In the genomic region with DNA sequence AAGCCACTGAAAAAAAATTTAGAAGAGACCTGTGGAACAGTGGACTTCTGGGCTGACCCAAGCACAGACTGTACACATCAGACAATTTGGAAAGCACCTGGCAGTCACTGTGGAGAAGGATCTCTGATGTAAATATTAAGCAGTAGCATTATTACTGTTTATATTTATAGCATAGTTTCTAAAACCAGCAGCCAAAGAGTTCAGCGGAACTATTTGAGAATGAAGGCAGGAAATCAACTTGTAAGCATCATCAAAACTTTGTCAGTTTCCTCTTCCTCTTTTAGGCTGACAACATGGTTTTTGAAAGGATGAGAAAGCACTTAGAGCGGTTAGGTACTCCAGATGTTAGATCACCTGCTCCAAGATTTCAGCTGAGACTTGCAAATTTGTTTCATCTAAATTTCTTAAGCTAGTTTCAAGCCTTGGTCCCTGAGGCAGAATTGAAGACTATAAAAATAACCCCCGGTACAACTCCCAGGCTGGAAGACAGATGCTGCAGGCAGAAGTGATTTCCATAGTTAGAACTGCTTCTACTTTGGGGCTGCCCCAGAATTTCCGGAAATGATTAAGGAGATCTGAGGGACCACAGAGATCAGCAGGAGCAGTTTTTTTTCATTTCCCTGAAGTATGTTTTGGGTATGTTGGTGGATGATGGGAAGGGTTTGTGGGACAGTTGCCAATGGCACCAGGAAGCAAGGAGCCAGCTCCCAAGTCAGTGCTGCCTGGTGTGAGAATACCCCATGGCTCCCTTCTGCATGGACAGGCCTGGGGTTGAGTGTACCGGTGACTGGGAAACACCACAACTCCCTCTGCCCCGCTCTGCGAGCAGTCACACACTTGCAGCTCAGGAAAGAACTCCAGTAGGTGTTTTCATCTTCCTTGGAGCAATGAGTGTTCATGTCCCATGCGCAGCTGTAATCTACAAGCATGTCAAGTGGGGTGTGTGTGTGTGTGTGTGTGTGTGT, we compare ENCODE assay signal across 2 cellular contexts.
TF ChIP-seq lines count a peak whose summit lies in the region.

No MANE protein-coding gene starts in this region.

TF ChIP-seq in SK-N-SH, 30 proteins besides CTCF, POLR2A, EP300 and RAD21 (continued from another document):
- TF ChIP-seq, protein P1, sequence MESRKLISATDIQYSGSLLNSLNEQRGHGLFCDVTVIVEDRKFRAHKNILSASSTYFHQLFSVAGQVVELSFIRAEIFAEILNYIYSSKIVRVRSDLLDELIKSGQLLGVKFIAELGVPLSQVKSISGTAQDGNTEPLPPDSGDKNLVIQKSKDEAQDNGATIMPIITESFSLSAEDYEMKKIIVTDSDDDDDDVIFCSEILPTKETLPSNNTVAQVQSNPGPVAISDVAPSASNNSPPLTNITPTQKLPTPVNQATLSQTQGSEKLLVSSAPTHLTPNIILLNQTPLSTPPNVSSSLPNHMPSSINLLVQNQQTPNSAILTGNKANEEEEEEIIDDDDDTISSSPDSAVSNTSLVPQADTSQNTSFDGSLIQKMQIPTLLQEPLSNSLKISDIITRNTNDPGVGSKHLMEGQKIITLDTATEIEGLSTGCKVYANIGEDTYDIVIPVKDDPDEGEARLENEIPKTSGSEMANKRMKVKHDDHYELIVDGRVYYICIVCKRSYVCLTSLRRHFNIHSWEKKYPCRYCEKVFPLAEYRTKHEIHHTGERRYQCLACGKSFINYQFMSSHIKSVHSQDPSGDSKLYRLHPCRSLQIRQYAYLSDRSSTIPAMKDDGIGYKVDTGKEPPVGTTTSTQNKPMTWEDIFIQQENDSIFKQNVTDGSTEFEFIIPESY (IDR thresholded peaks at IDR 0.05; ENCODE audit: borderline replicate concordance, low read depth): no peak
- no peak for TF ChIP-seq TAF1 (IDR thresholded peaks at IDR 0.05; ENCODE audit: borderline replicate concordance, low read depth, low read length)
- TF ChIP-seq GATA2 (CRISPR knock-in tag; IDR thresholded peaks at IDR 0.05): no peak
- TF ChIP-seq FOXJ3 (CRISPR knock-in tag; IDR thresholded peaks at IDR 0.05): no peak
- no peak for TF ChIP-seq FOXM1 (IDR thresholded peaks at IDR 0.05; ENCODE audit: low read depth)
- TF ChIP-seq USF2 (IDR thresholded peaks at IDR 0.05; ENCODE audit: borderline replicate concordance, low read depth, low read length): no peak
- TF ChIP-seq EZH2phosphoT487 (IDR thresholded peaks at IDR 0.05; ENCODE audit: borderline replicate concordance, low read depth): no peak
- no peak for TF ChIP-seq ELF1 (IDR thresholded peaks at IDR 0.05)
- TF ChIP-seq MEF2A (IDR thresholded peaks at IDR 0.05; ENCODE audit: borderline replicate concordance, low read depth): no peak
- TF ChIP-seq REST (IDR thresholded peaks at IDR 0.05; ENCODE audit: low read depth, low read length): no peak
- TF ChIP-seq, protein P2, sequence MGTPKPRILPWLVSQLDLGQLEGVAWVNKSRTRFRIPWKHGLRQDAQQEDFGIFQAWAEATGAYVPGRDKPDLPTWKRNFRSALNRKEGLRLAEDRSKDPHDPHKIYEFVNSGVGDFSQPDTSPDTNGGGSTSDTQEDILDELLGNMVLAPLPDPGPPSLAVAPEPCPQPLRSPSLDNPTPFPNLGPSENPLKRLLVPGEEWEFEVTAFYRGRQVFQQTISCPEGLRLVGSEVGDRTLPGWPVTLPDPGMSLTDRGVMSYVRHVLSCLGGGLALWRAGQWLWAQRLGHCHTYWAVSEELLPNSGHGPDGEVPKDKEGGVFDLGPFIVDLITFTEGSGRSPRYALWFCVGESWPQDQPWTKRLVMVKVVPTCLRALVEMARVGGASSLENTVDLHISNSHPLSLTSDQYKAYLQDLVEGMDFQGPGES (IDR thresholded peaks at IDR 0.05; ENCODE audit: low read depth, low read length): no peak
- TF ChIP-seq GABPA (IDR thresholded peaks at IDR 0.05; ENCODE audit: low read depth): no peak

TF ChIP-seq in SK-N-SH treated with all-trans-retinoic acid at 6 μM for 48 hours, 23 proteins besides CTCF, POLR2A, EP300 and RAD21 (continued from another document):
- no peak for TF ChIP-seq ZFP30 (CRISPR knock-in tag; IDR thresholded peaks at IDR 0.05)
- TF ChIP-seq, protein P3, sequence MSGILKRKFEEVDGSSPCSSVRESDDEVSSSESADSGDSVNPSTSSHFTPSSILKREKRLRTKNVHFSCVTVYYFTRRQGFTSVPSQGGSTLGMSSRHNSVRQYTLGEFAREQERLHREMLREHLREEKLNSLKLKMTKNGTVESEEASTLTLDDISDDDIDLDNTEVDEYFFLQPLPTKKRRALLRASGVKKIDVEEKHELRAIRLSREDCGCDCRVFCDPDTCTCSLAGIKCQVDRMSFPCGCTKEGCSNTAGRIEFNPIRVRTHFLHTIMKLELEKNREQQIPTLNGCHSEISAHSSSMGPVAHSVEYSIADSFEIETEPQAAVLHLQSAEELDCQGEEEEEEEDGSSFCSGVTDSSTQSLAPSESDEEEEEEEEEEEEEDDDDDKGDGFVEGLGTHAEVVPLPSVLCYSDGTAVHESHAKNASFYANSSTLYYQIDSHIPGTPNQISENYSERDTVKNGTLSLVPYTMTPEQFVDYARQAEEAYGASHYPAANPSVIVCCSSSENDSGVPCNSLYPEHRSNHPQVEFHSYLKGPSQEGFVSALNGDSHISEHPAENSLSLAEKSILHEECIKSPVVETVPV (CRISPR knock-in tag; IDR thresholded peaks at IDR 0.05): no peak
- TF ChIP-seq ZFP3 (CRISPR knock-in tag; IDR thresholded peaks at IDR 0.05): no peak
- TF ChIP-seq SNAI2 (CRISPR knock-in tag; IDR thresholded peaks at IDR 0.05): no peak
- no peak for TF ChIP-seq CREB5 (CRISPR knock-in tag; IDR thresholded peaks at IDR 0.05; ENCODE audit: low read depth)
- TF ChIP-seq ZNF8 (CRISPR knock-in tag; IDR thresholded peaks at IDR 0.05): no peak
- TF ChIP-seq POU6F1 (CRISPR knock-in tag; IDR thresholded peaks at IDR 0.05; ENCODE audit: borderline replicate concordance, low read depth): no peak
